In genomic region chr4:78532046-78532445, GRCh38 we compare ENCODE assay signal across 22 cellular contexts. TPM values are rescaled to one million over a fixed set of nuclear protein-coding genes. Genes with fewer than 3 reads are reported as not detected.
"Had no signal": no experiment of that assay in that cellular context is flagged by ENCODE, and none has a peak within 500 bp of the region (broad histone marks: within the 10 kb centered on the region; RNA-seq: fewer than 3 reads in every experiment).

No MANE protein-coding gene starts in this region.

- H3K36me3 ChIP-seq: esophagus squamous epithelium, heart right ventricle, stomach had no signal

- H3K9me3 ChIP-seq: esophagus squamous epithelium, heart right ventricle, stomach had no signal

- FAIRE-seq: endometrium had no signal

- H3K4me3 ChIP-seq: coronary artery, esophagus squamous epithelium, heart right ventricle, smooth muscle cell, stomach had no signal

- H2AFZ ChIP-seq: parathyroid adenoma had no signal

- H3K27ac ChIP-seq: coronary artery, esophagus squamous epithelium, heart right ventricle, parathyroid adenoma, stomach had no signal

- H3K4me1 ChIP-seq: heart right ventricle, parathyroid adenoma, stomach had no signal

- DNase-seq: activated CD4-positive, alpha-beta T cell treated with anti-CD3 and anti-CD28 coated beads, Interleukin-2, amount 10 ng/mL, durations not matched to agents 7 days and 5 days; activated CD8-positive, alpha-beta T cell treated with anti-CD3 and anti-CD28 coated beads, Interleukin-2, amount 10 ng/mL, durations not matched to agents 7 days and 5 days; activated naive CD4-positive, alpha-beta T cell treated with anti-CD3 and anti-CD28 coated beads for 36 hours; activated naive CD8-positive, alpha-beta T cell treated with anti-CD3 and anti-CD28 coated beads, Interleukin-2, amount 50 U/mL, for 24 hours; activated T-cell treated with anti-CD3 and anti-CD28 coated beads, Interleukin-2, amount 50 U/mL, for 24 hours; anterior cingulate cortex; esophagus squamous epithelium; heart right ventricle; immature natural killer cell; left cardiac atrium; mesendoderm; natural killer cell; stimulated activated CD4-positive, alpha-beta T cell treated with anti-CD3 and anti-CD28 coated beads, Interleukin-4, amount 100 ng/mL, for 24 hours; stomach; trophoblast cell had no signal

- H3K79me2 ChIP-seq: parathyroid adenoma had no signal

- H3K9ac ChIP-seq: parathyroid adenoma had no signal

- H3K27me3 ChIP-seq: esophagus squamous epithelium, heart right ventricle, stomach had no signal

- ATAC-seq: activated CD4-positive, CD25-positive, alpha-beta regulatory T cell treated with anti-CD3 and anti-CD28 coated beads, Interleukin-2, amount 50 U/mL, for 24 hours; activated CD8-positive, alpha-beta T cell treated with anti-CD3 and anti-CD28 coated beads, Interleukin-2, amount 10 ng/mL, durations not matched to agents 7 days and 5 days; activated naive CD8-positive, alpha-beta T cell treated with anti-CD3 and anti-CD28 coated beads, Interleukin-2, amount 50 U/mL, for 24 hours; heart right ventricle; left cardiac atrium; natural killer cell; sciatic nerve; stimulated activated effector memory CD8-positive, alpha-beta T cell treated with anti-CD3 and anti-CD28 coated beads, Interleukin-12 subunit alpha, Interleukin-12 subunit beta, amount 100 ng/mL, for 72 hours had no signal

- H3K4me2 ChIP-seq: smooth muscle cell had no signal

RNA-seq across cellular contexts. Expression of gene ANXA3, which starts 19.5 kb away (rescaled TPM):
- polyA plus RNA-seq: immature natural killer cell had no signal
